Comparison of ENCODE assay signal across 12 cellular contexts in genomic region chr2:153235516-153235915, GRCh38.
A peak's percentile ranks its signal among the peaks of the same experiment; 100 is the strongest.
DNase-seq lines count a peak whose midpoint lies in the region; ATAC-seq lines count a peak whose summit lies in the region.
"Had no signal": no experiment of that assay in that cellular context is flagged by ENCODE, and none has a peak within 500 bp of the region (broad histone marks: within the 10 kb centered on the region; RNA-seq: fewer than 3 reads in every experiment).

No MANE protein-coding gene starts in this region.

- H3K4me1 Mint-ChIP-seq in activated T-cell treated with anti-CD3 and anti-CD28 coated beads, Interleukin-2, amount 50 U/mL, for 72 hours (ENCODE audit: low read depth): peaks cover 12% of the 10 kb centered on the region
- peaks cover 8% of the 10 kb centered on the region for H3K4me1 Mint-ChIP-seq in stimulated activated effector memory CD8-positive, alpha-beta T cell treated with anti-CD3 and anti-CD28 coated beads, Interleukin-12 subunit alpha, Interleukin-12 subunit beta, amount 100 ng/mL, for 72 hours

- H3K36me3 Mint-ChIP-seq in activated T-cell treated with anti-CD3 and anti-CD28 coated beads, Interleukin-2, amount 50 U/mL, for 72 hours (ENCODE audit: insufficient read depth in 2 of 2): no peaks in the 10 kb centered on the region
- H3K36me3 Mint-ChIP-seq in stimulated activated effector memory CD8-positive, alpha-beta T cell treated with anti-CD3 and anti-CD28 coated beads, Interleukin-12 subunit alpha, Interleukin-12 subunit beta, amount 100 ng/mL, for 72 hours: no peaks in the 10 kb centered on the region

- H3K9me3 Mint-ChIP-seq in activated T-cell treated with anti-CD3 and anti-CD28 coated beads, Interleukin-2, amount 50 U/mL, for 72 hours: peaks cover 0 to 2% of the 10 kb centered on the region in 2 donors
- H3K9me3 Mint-ChIP-seq in stimulated activated effector memory CD8-positive, alpha-beta T cell treated with anti-CD3 and anti-CD28 coated beads, Interleukin-12 subunit alpha, Interleukin-12 subunit beta, amount 100 ng/mL, for 72 hours: peaks cover 3% of the 10 kb centered on the region

- H3K4me3 Mint-ChIP-seq in activated T-cell treated with anti-CD3 and anti-CD28 coated beads, Interleukin-2, amount 50 U/mL, for 72 hours: peak overlapping the region in 1 of 2 donors; percentile 50
- H3K4me3 Mint-ChIP-seq in stimulated activated effector memory CD8-positive, alpha-beta T cell treated with anti-CD3 and anti-CD28 coated beads, Interleukin-12 subunit alpha, Interleukin-12 subunit beta, amount 100 ng/mL, for 72 hours: no peak overlapping the region

- no peaks in the 10 kb centered on the region for H3K27me3 Mint-ChIP-seq in activated T-cell treated with anti-CD3 and anti-CD28 coated beads, Interleukin-2, amount 50 U/mL, for 72 hours (ENCODE audit: low read depth)

- H3K27ac Mint-ChIP-seq in activated T-cell treated with anti-CD3 and anti-CD28 coated beads, Interleukin-2, amount 50 U/mL, for 72 hours: no peak overlapping the region
- H3K27ac Mint-ChIP-seq in stimulated activated effector memory CD8-positive, alpha-beta T cell treated with anti-CD3 and anti-CD28 coated beads, Interleukin-12 subunit alpha, Interleukin-12 subunit beta, amount 100 ng/mL, for 72 hours: no peak overlapping the region

- peak; percentile 93 to 96 for ATAC-seq in activated T-cell treated with anti-CD3 and anti-CD28 coated beads, Interleukin-2, amount 50 U/mL, for 72 hours (replicated peaks in 1 of 2)
- ATAC-seq in GM21619 (IDR thresholded peaks at IDR 0.05; ENCODE audit: unreplicated experiment) (peak; percentile 92), HG03354 (IDR thresholded peaks at IDR 0.05; ENCODE audit: poor library complexity, severe bottlenecking, unreplicated experiment) (peak; percentile 94)
- ATAC-seq in stimulated activated effector memory CD8-positive, alpha-beta T cell treated with anti-CD3 and anti-CD28 coated beads, Interleukin-12 subunit alpha, Interleukin-12 subunit beta, amount 100 ng/mL, for 72 hours: peak; percentile 95

- DNase-seq in activated T-cell treated with anti-CD3 and anti-CD28 coated beads, Interleukin-2, amount 50 U/mL, for 72 hours: peak; percentile 15 to 43
- DNase-seq in activated T-cell treated with anti-CD3 and anti-CD28 coated beads for 4 hours: no peak
- DNase-seq in stimulated activated effector memory CD8-positive, alpha-beta T cell treated with anti-CD3 and anti-CD28 coated beads, Interleukin-12 subunit alpha, Interleukin-12 subunit beta, amount 100 ng/mL, for 72 hours (ENCODE audit: low spot score in 2 of 2): peak in 1 of 2 donors; percentile 53
- no peak for DNase-seq in DMS153 (lab: John Stamatoyannopoulos, UW)
- no peak for DNase-seq in KG1 (lab: John Stamatoyannopoulos, UW)
- no peak for DNase-seq in effector CD4-positive, alpha-beta T cell
- DNase-seq: activated CD4-positive, CD25-positive, alpha-beta regulatory T cell; Karpas-422; OCI-M1; spleen had no signal

Comparison
In these comparisons a context has a peak if more than half of its experiments do, and no peak if none do; other contexts are left out.
1. DNase-seq: peak in activated T-cell treated with anti-CD3 and anti-CD28 coated beads, Interleukin-2, amount 50 U/mL, for 72 hours (2 of 2); none in activated T-cell treated with anti-CD3 and anti-CD28 coated beads for 4 hours (single experiment), DMS153 (single experiment), KG1 (single experiment) and effector CD4-positive, alpha-beta T cell (single experiment).
2. Peak in every context shown above with its lines, with median percentiles within 50 percentile points of each other: ATAC-seq.